9 cellular contexts compared by ENCODE assay signal in genomic region chr19:14405380-14405757, GRCh38. TPM values are rescaled to one million over a fixed set of nuclear protein-coding genes. Genes with fewer than 3 reads are reported as not detected.
DNase-seq lines count a peak whose midpoint lies in the region; ATAC-seq, FAIRE-seq and TF ChIP-seq lines count a peak whose summit lies in the region.
"Had no signal": no experiment of that assay in that cellular context is flagged by ENCODE, and none has a peak within 500 bp of the region (broad histone marks: within the 10 kb centered on the region; RNA-seq: fewer than 3 reads in every experiment).

No MANE protein-coding gene starts in this region.

- peak overlapping the region; percentile 52 for H2AFZ ChIP-seq in H1 (ENCODE audit: low read length)
- no peak overlapping the region for H2AFZ ChIP-seq in mesenchymal stem cell (ENCODE audit: low read depth, low read length)

- peaks cover 7% of the 10 kb centered on the region for H3K4me1 Mint-ChIP-seq in neural crest cell

- ATAC-seq in omental fat pad (ENCODE audit: low FRiP score), result no peak
- ATAC-seq in GM18511 (IDR thresholded peaks at IDR 0.05; ENCODE audit: unreplicated experiment), result no peak

- POLR2A ChIA-PET in H1 (lab: Charles Lee; ENCODE audit: partially characterized antibody), result interaction anchor here (0.8 to 3.9 kb wide), 19 partner anchors 8 to 269 kb away, joined by 3 to 33 read pairs (median 6); partner anchors contain the start of genes ADGRE5 and ASF1B

- H3K79me1 ChIP-seq in H1 (ENCODE audit: low read depth, low read length) (no peaks in the 10 kb centered on the region; the same call in 1 of the 2 replicates), mesenchymal stem cell (replicated peaks; ENCODE audit: low read length, poor library complexity, severe bottlenecking) (peaks cover 22% of the 10 kb centered on the region)

- peak overlapping the region; percentile 92 for H3K4ac ChIP-seq in H1 (replicated peaks; ENCODE audit: insufficient read length, low read depth, low read length)
- peak overlapping the region in 1 of 2 experiments; percentile 6 for H3K4ac ChIP-seq in mesenchymal stem cell (ENCODE audit: low read depth in 1 of 2, low read length in 2 of 2)

- peak overlapping the region; percentile 42 for H3K56ac ChIP-seq in H1 (replicated peaks; ENCODE audit: insufficient read length, low read depth, low read length)

- no peaks in the 10 kb centered on the region for H3K9me3 Mint-ChIP-seq in neural crest cell

- peak; percentile 81 for DNase-seq in H7
- DNase-seq in H1 (ENCODE audit: low read depth in 1 of 2, low spot score in 2 of 2), result no peak
- no peak for DNase-seq in neural crest cell (ENCODE audit: low read depth, low spot score)
- DNase-seq in omental fat pad (ENCODE audit: low spot score), result no peak
- no peak for DNase-seq in kidney
- no peak for DNase-seq in mesenchymal stem cell

- peaks cover 2% of the 10 kb centered on the region for H3K36me3 Mint-ChIP-seq in neural crest cell (ENCODE audit: low read depth)

- peaks cover 0 to 9% of the 10 kb centered on the region in 2 experiments for H4K20me1 ChIP-seq in H1 (replicated peaks in 1 of 2; ENCODE audit: control insufficient read depth in 1 of 2, insufficient read depth in 2 of 2, low read length in 2 of 2)

- TF ChIP-seq RAD21 in H1 (IDR thresholded peaks at IDR 0.05 in 1 of 2, conservative IDR thresholded peaks at IDR 0.05 in 1 of 2; ENCODE audit: low read depth in 2 of 2, low read length in 2 of 2), result peak in 1 of 2 experiments; percentile 28; a peak in 1 of 4 replicates

- H4K8ac ChIP-seq in H1 (ENCODE audit: extremely low read depth, insufficient read depth, low read length) (peak overlapping the region; percentile 85), mesenchymal stem cell (ENCODE audit: low read length) (no peak overlapping the region)

- peak overlapping the region; percentile 77 for H3K4me3 Mint-ChIP-seq in neural crest cell

- H4K91ac ChIP-seq in H1 (replicated peaks; ENCODE audit: insufficient read length, low read length) (peak overlapping the region; percentile 95), mesenchymal stem cell (ENCODE audit: low read length) (no peak overlapping the region)

- H3K23me2 ChIP-seq in H1 (ENCODE audit: low read depth, low read length), result peaks cover 4% of the 10 kb centered on the region; the same call in 1 of the 2 replicates

- peak overlapping the region; percentile 62 to 91 for H3K4me2 ChIP-seq in H1 (ENCODE audit: insufficient read depth in 1 of 2, low read depth in 2 of 2, low read length in 2 of 2)
- H3K4me2 ChIP-seq in mesenchymal stem cell (ENCODE audit: low read length, poor library complexity, severe bottlenecking), result no peak overlapping the region

- H2BK12ac ChIP-seq in H1 (ENCODE audit: low read depth, low read length) (peak overlapping the region; percentile 95; the same call in 1 of the 2 replicates), mesenchymal stem cell (ENCODE audit: low read length in 2 of 2) (no peak overlapping the region)

- H2BK15ac ChIP-seq in H1 (ENCODE audit: low read length) (peak overlapping the region; percentile 100), mesenchymal stem cell (ENCODE audit: low read depth, poor library complexity, severe bottlenecking) (no peak overlapping the region)

- H3K27ac ChIP-seq in 22Rv1 (peak overlapping the region; percentile 63), H1 (ENCODE audit: low read depth, low read length) (peak overlapping the region; percentile 44), kidney (ENCODE audit: low read depth in 2 of 2, low read length in 2 of 2) (no peak overlapping the region), mesenchymal stem cell (ENCODE audit: low read length, poor library complexity, severe bottlenecking) (no peak overlapping the region)

- no peak for TF ChIP-seq POLR2A in H1 (IDR thresholded peaks at IDR 0.05; ENCODE audit: control extremely low read depth in 1 of 2, low read depth in 2 of 2, low read length in 2 of 2)

- CTCF ChIA-PET in H1 (lab: Charles Lee; ENCODE audit: partially characterized antibody), result interaction anchor here (0.6 to 9.1 kb wide), 37 partner anchors 9 to 321 kb away, joined by 3 to 114 read pairs (median 5); partner anchors contain the start of genes ADGRE5 and ASF1B

- FAIRE-seq in H1 (lab: Jason Lieb, UNC) (no peak), kidney (lab: Jason Lieb, UNC) (no peak)

- H2AK5ac ChIP-seq in H1 (ENCODE audit: low read depth, low read length) (peak overlapping the region; percentile 82; the same call in 1 of the 2 replicates), mesenchymal stem cell (ENCODE audit: low read length, severe bottlenecking) (no peak overlapping the region)

- H3K18ac ChIP-seq in H1 (ENCODE audit: extremely low read depth, low read length) (peak overlapping the region; percentile 99), mesenchymal stem cell (ENCODE audit: low read depth in 1 of 2, low read length in 2 of 2) (no peak overlapping the region)

- H3K27me3 Mint-ChIP-seq in neural crest cell (ENCODE audit: low read depth), result no peaks in the 10 kb centered on the region

- H3K4me1 ChIP-seq in H1 (replicated peaks in 1 of 4; ENCODE audit: control insufficient read depth in 3 of 4, insufficient read depth in 4 of 4, low read length in 3 of 4) (peaks cover 0 to 13% (median 5%) of the 10 kb centered on the region in 4 experiments; a peak in 5 of 7 replicates), kidney (ENCODE audit: control insufficient read depth in 1 of 2, insufficient read depth in 1 of 2, low read depth in 1 of 2, low read length in 2 of 2) (peaks cover 0 to 6% of the 10 kb centered on the region in 2 donors), mesenchymal stem cell (ENCODE audit: control insufficient read depth, insufficient read depth, low read depth, low read length) (peaks cover 16% of the 10 kb centered on the region)
- H3K4me1 ChIP-seq: Caco-2 had no signal

- WGBS in H1 (ENCODE audit: extremely low coverage in 1 of 2, insufficient coverage in 1 of 2, insufficient read length in 1 of 2, insufficient replicate concordance in 2 of 2, low coverage in 1 of 2, low lambda C conversion rate in 2 of 2, missing lambda C conversion rate in 1 of 2), 2 experiments, result 48% methylated on average over 6 of the region's 6 CpGs; no CpG with 5 or more reads in 1 of the 2 experiments
- WGBS in mesenchymal stem cell, result 76% methylated on average over 6 of the region's 6 CpGs

- H3K36me3 ChIP-seq in H7 (replicated peaks; ENCODE audit: control insufficient read depth, insufficient read depth, low read length), result peaks cover 21% of the 10 kb centered on the region
- peaks cover 25 to 31% (median 28%) of the 10 kb centered on the region in 4 experiments; a peak in 7 of 8 replicates for H3K36me3 ChIP-seq in H1 (ENCODE audit: control insufficient read depth in 2 of 4, insufficient read depth in 4 of 4, low read length in 3 of 4)
- peaks cover 15 to 18% of the 10 kb centered on the region in 2 donors for H3K36me3 ChIP-seq in kidney (ENCODE audit: control insufficient read depth in 1 of 2, insufficient read depth in 2 of 2, low read length in 2 of 2)
- H3K36me3 ChIP-seq in mesenchymal stem cell (ENCODE audit: control insufficient read depth in 1 of 2, insufficient read depth in 2 of 2, low read depth in 1 of 2, low read length in 2 of 2), result peaks cover 68 to 79% of the 10 kb centered on the region in 2 experiments

- H3K9ac ChIP-seq in H1 (replicated peaks in 1 of 4; ENCODE audit: extremely low read depth in 1 of 4, low read depth in 3 of 4, low read length in 3 of 4) (peak overlapping the region in 2 of 4 experiments; percentile 1 to 42; a peak in 2 of 7 replicates), kidney (ENCODE audit: low read length in 2 of 2) (no peak overlapping the region), mesenchymal stem cell (ENCODE audit: low read length) (no peak overlapping the region)

- TF ChIP-seq EP300 in H1 (IDR thresholded peaks at IDR 0.05; ENCODE audit: borderline replicate concordance in 1 of 2, low read depth in 2 of 2, low read length in 2 of 2), result no peak

- H2BK5ac ChIP-seq in H1 (ENCODE audit: low read depth, low read length) (peak overlapping the region; percentile 98), mesenchymal stem cell (ENCODE audit: low read depth, low read length, poor library complexity, severe bottlenecking) (no peak overlapping the region)

- H3K27me3 ChIP-seq in H7 (ENCODE audit: control insufficient read depth, insufficient read depth, low read length), result no peaks in the 10 kb centered on the region
- H3K27me3 ChIP-seq in H1 (replicated peaks in 1 of 4; ENCODE audit: control insufficient read depth in 3 of 4, extremely low read depth in 1 of 4, insufficient read depth in 3 of 4, low read length in 3 of 4), result no peaks in the 10 kb centered on the region
- H3K27me3 ChIP-seq in mesenchymal stem cell (ENCODE audit: control insufficient read depth in 1 of 2, insufficient read depth in 1 of 2, low read length in 2 of 2), result no peaks in the 10 kb centered on the region

- TF ChIP-seq CTCF in 22Rv1 (IDR thresholded peaks at IDR 0.05) (no peak), H1 (IDR thresholded peaks at IDR 0.05; ENCODE audit: control extremely low read depth in 1 of 3, insufficient read depth in 1 of 3, low read depth in 1 of 3, low read length in 3 of 3) (peak; percentile 16 to 40 (median 23); a peak in 3 of 4 replicates), neural crest cell (conservative IDR thresholded peaks at IDR 0.05) (no peak), omental fat pad (IDR thresholded peaks at IDR 0.05) (no peak), kidney (IDR thresholded peaks at IDR 0.05; ENCODE audit: borderline replicate concordance, extremely low read depth, insufficient read depth) (no peak)

- H3K9me3 ChIP-seq in H1 (ENCODE audit: insufficient read depth in 2 of 2, low read depth in 1 of 2, low read length in 1 of 2) (no peaks in the 10 kb centered on the region), kidney (ENCODE audit: control insufficient read depth in 1 of 2, low read length in 2 of 2) (no peaks in the 10 kb centered on the region), mesenchymal stem cell (ENCODE audit: control insufficient read depth, low read length) (no peaks in the 10 kb centered on the region)
- H3K9me3 ChIP-seq: Caco-2 had no signal

- H2BK20ac ChIP-seq in H1 (ENCODE audit: low read length), result no peak overlapping the region

- no peak overlapping the region for H3K27ac Mint-ChIP-seq in neural crest cell (ENCODE audit: unreplicated experiment)

- H3K14ac ChIP-seq in H1 (ENCODE audit: insufficient read length) (no peak overlapping the region), mesenchymal stem cell (ENCODE audit: low read length in 2 of 2) (no peak overlapping the region)

- peak overlapping the region; percentile 85 for H4K5ac ChIP-seq in H1 (ENCODE audit: insufficient read length, low read depth, low read length)

- H2BK120ac ChIP-seq in H1 (replicated peaks; ENCODE audit: low read depth, low read length) (no peak overlapping the region), mesenchymal stem cell (ENCODE audit: low read depth, low read length) (no peak overlapping the region)

- H3K23ac ChIP-seq in H1 (ENCODE audit: insufficient read length), result no peak overlapping the region
- peak overlapping the region in 1 of 2 experiments; percentile 34 for H3K23ac ChIP-seq in mesenchymal stem cell (ENCODE audit: low read length in 2 of 2)

- intact Hi-C loops in kidney (cut with DNase I), result no loop called here

- peak overlapping the region; percentile 41 for H3K4me3 ChIP-seq in H7 (ENCODE audit: insufficient read depth, low read depth, low read length)
- peak overlapping the region; percentile 13 to 48 (median 22); a peak in 4 of 8 replicates for H3K4me3 ChIP-seq in H1 (ENCODE audit: extremely low read depth in 1 of 4, insufficient read depth in 2 of 4, low read depth in 3 of 4, low read length in 4 of 4)
- peak overlapping the region in 1 of 2 donors; percentile 21 for H3K4me3 ChIP-seq in kidney (ENCODE audit: low read length in 2 of 2)
- H3K4me3 ChIP-seq in mesenchymal stem cell (ENCODE audit: insufficient read depth in 1 of 2, low read depth in 1 of 2, low read length in 2 of 2), result no peak overlapping the region

- no peaks in the 10 kb centered on the region for H3K79me2 ChIP-seq in H1 (ENCODE audit: control insufficient read depth in 1 of 2, insufficient read depth in 2 of 2, low read length in 2 of 2)

RNA-seq across cellular contexts. Expression of gene DDX39A, which starts 13.8 kb away (rescaled TPM):
- total RNA-seq in H7 (2014; rRNA removed; shearing (Covaris generic)), result 94.6 and 131 TPM in 2 replicates
- total RNA-seq in H1 (2021; fragmentation: NEBNext Ultra II Directional; extraction: Animal tissue kit (Norgen Biotek cat#: 25700)), result 124 and 139 TPM in 2 replicates
- polyA plus RNA-seq in H1 (2011; rRNA removed) (139 and 161 TPM in 2 replicates), kidney (ENCODE audit: insufficient read depth, low read depth, low replicate concordance) (35.6 TPM)
- 140 TPM for polyA plus RNA-seq in H1 (2011; cell fraction: cytosol; rRNA removed)
- polyA plus RNA-seq in H1 (2011; cell fraction: nucleus; rRNA removed), result 516 TPM
- 146 to 179 TPM (median 162 TPM) in 4 replicates for polyA plus RNA-seq in H1 (2012, experiment 1 of 2)
- 209 TPM for polyA plus RNA-seq in H1 (2012, experiment 2 of 2)
- polyA plus RNA-seq in H1 (2013, experiment 1 of 2), result 111 TPM
- 106 TPM for polyA plus RNA-seq in H1 (2013, experiment 2 of 2)
- 58.7 and 78.7 TPM in 2 replicates for polyA minus RNA-seq in H1 (2011; rRNA and poly(A)+ RNA removed)
- polyA minus RNA-seq in H1 (2011; cell fraction: cytosol; rRNA and poly(A)+ RNA removed), result 49.8 TPM
- 87.6 TPM for polyA minus RNA-seq in H1 (2011; cell fraction: nucleus; rRNA and poly(A)+ RNA removed)
- total RNA-seq in neural crest cell (131 and 132 TPM in 2 replicates), omental fat pad (100 to 1,000 TPM in 1 of 4 donors, 10 to 100 TPM in 3; 68.4 to 139 (median 76.3) TPM), kidney (53.8 TPM)
- 46.7 TPM for polyA plus RNA-seq in mesenchymal stem cell (2013, experiment 1 of 2)
- 46.1 TPM for polyA plus RNA-seq in mesenchymal stem cell (2013, experiment 2 of 2)

RNA-seq across cellular contexts. Expression of gene ADGRE5, which starts 24.1 kb away (rescaled TPM):
- total RNA-seq in H7 (2014; rRNA removed; shearing (Covaris generic)), result 5.9 and 6.1 TPM in 2 replicates
- total RNA-seq in H1 (2021; fragmentation: NEBNext Ultra II Directional; extraction: Animal tissue kit (Norgen Biotek cat#: 25700)), result 3.0 and 3.6 TPM in 2 replicates
- polyA plus RNA-seq in H1 (2011; rRNA removed) (1.6 and 2.3 TPM in 2 replicates), kidney (ENCODE audit: insufficient read depth, low read depth, low replicate concordance) (16.0 TPM)
- 1.0 TPM for polyA plus RNA-seq in H1 (2011; cell fraction: cytosol; rRNA removed)
- polyA plus RNA-seq in H1 (2011; cell fraction: nucleus; rRNA removed), result 3.0 TPM
- polyA plus RNA-seq in H1 (2012, experiment 1 of 2), result 1.3 to 2.2 TPM (median 1.8 TPM) in 4 replicates
- polyA plus RNA-seq in H1 (2012, experiment 2 of 2), result 1.4 TPM
- 3.1 TPM for polyA plus RNA-seq in H1 (2013, experiment 1 of 2)
- polyA plus RNA-seq in H1 (2013, experiment 2 of 2), result 3.2 TPM
- polyA minus RNA-seq in H1 (2011; rRNA and poly(A)+ RNA removed), result 2.7 and 3.4 TPM in 2 replicates
- 1.8 TPM for polyA minus RNA-seq in H1 (2011; cell fraction: cytosol; rRNA and poly(A)+ RNA removed)
- polyA minus RNA-seq in H1 (2011; cell fraction: nucleus; rRNA and poly(A)+ RNA removed), result 4.2 TPM
- total RNA-seq in neural crest cell (0.91 and 1.4 TPM in 2 replicates), omental fat pad (100 to 1,000 TPM in 1 of 4 donors, 10 to 100 TPM in 3; 38.1 to 106 (median 62.8) TPM), kidney (100 TPM)
- polyA plus RNA-seq in mesenchymal stem cell (2013, experiment 1 of 2), result 48.9 TPM
- 49.7 TPM for polyA plus RNA-seq in mesenchymal stem cell (2013, experiment 2 of 2)

RNA-seq across cellular contexts. Expression of gene PKN1, which starts 27.7 kb away (rescaled TPM):
- total RNA-seq in H7 (2014; rRNA removed; shearing (Covaris generic)), result 108 and 127 TPM in 2 replicates
- total RNA-seq in H1 (2021; fragmentation: NEBNext Ultra II Directional; extraction: Animal tissue kit (Norgen Biotek cat#: 25700)), result 161 and 162 TPM in 2 replicates
- 65.2 and 109 TPM in 2 replicates for polyA plus RNA-seq in H1 (2011; rRNA removed)
- 92.4 TPM for polyA plus RNA-seq in H1 (2011; cell fraction: cytosol; rRNA removed)
- polyA plus RNA-seq in H1 (2011; cell fraction: nucleus; rRNA removed), result 132 TPM
- polyA plus RNA-seq in H1 (2012, experiment 1 of 2), result 67.4 to 133 TPM (median 113 TPM) in 4 replicates
- 113 TPM for polyA plus RNA-seq in H1 (2012, experiment 2 of 2)
- polyA plus RNA-seq in H1 (2013, experiment 1 of 2), result 63.9 TPM
- polyA plus RNA-seq in H1 (2013, experiment 2 of 2), result 65.4 TPM
- 60.2 and 108 TPM in 2 replicates for polyA minus RNA-seq in H1 (2011; rRNA and poly(A)+ RNA removed)
- polyA minus RNA-seq in H1 (2011; cell fraction: cytosol; rRNA and poly(A)+ RNA removed), result 91.2 TPM
- 50.4 TPM for polyA minus RNA-seq in H1 (2011; cell fraction: nucleus; rRNA and poly(A)+ RNA removed)
- 118 and 126 TPM in 2 replicates for total RNA-seq in neural crest cell
- total RNA-seq in omental fat pad, result 100 to 1,000 TPM in 1 of 4 donors, 10 to 100 TPM in 3; 47.3 to 104 (median 85.0) TPM
- total RNA-seq in kidney, result 103 TPM
- 67.7 TPM for polyA plus RNA-seq in kidney (ENCODE audit: insufficient read depth, low read depth, low replicate concordance)
- 75.4 TPM for polyA plus RNA-seq in mesenchymal stem cell (2013, experiment 1 of 2)
- 74.2 TPM for polyA plus RNA-seq in mesenchymal stem cell (2013, experiment 2 of 2)

Comparison
In these comparisons a context has a peak if more than half of its experiments do, and no peak if none do; other contexts are left out.
1. H3K27ac ChIP-seq: peak in 22Rv1 (single experiment) and H1 (single experiment); none in kidney (0 of 2) and mesenchymal stem cell (single experiment).
2. CTCF ChIP-seq: peak in H1 (3 of 3); none in 22Rv1 (single experiment), neural crest cell (single experiment), omental fat pad (0 of 3) and kidney (single experiment).
3. H3K4me3 ChIP-seq: peak in H7 (single experiment) and H1 (4 of 4); none in mesenchymal stem cell (0 of 2).